ENCODE assay signal across 8 cellular contexts in the genomic region with DNA sequence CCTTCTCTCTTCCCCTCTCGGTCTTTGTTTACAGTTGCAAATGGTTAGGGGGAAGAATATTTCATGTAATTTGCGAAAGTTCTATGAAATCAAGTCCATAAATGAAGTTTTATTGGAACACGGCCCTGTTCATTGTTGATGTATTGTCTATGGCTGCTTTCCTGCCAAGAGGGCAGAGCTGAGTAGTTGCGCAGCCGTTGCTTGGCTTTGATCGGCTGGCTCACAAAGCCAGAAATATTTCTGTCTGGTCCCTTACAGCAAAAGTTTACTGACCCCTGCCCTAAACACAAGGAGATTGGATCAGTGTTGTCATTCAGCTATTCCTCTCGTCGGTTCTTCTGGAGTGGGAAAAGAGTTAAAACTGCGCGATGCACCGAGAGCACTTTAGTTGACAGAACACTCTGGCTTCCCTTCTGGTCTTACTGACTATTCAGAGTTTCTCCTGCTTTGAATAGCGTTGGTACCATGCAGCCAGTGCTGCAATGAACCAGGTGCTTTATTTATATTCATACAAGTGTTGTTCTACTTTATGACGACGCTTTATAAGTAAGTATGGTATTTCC. TPM values are rescaled to one million over a fixed set of nuclear protein-coding genes. Genes with fewer than 3 reads are reported as not detected.
DNase-seq lines count a peak whose midpoint lies in the region; ATAC-seq and TF ChIP-seq lines count a peak whose summit lies in the region.

No MANE protein-coding gene starts in this region.

- intact Hi-C loops in sigmoid colon (cut with DNase I) = no loop called here

- no peak for TF ChIP-seq EP300 in sigmoid colon (IDR thresholded peaks at IDR 0.05)

- H3K4me3 ChIP-seq in AG04449 (ENCODE audit: low read depth, low read length) (peak overlapping the region; percentile 78), astrocyte of the spinal cord (ENCODE audit: low read depth, low read length) (peak overlapping the region; percentile 84), iPS DF 6.9 (ENCODE audit: low read length) (peak overlapping the region; percentile 89), sigmoid colon (peak overlapping the region; percentile 86 to 93 (median 88))

- no CpG with 5 or more reads among the region's 14 CpGs for WGBS in iPS DF 6.9 (ENCODE audit: insufficient coverage, insufficient read length)
- 1 to 3% methylated on average over 14 of the region's 14 CpGs for WGBS in sigmoid colon, 2 donors

- H3K27me3 ChIP-seq in iPS DF 6.9 (ENCODE audit: control insufficient read depth, insufficient read depth, low read length) (no peaks in the 10 kb centered on the region), sigmoid colon (no peaks in the 10 kb centered on the region)

- TF ChIP-seq CTCF in AG04449 (IDR thresholded peaks at IDR 0.05; ENCODE audit: insufficient read depth, low read length, missing control alignments) (no peak), GM10266 (IDR thresholded peaks at IDR 0.05; ENCODE audit: control insufficient read depth, insufficient read depth, low read depth, missing control alignments) (peak; percentile 18), astrocyte of the spinal cord (IDR thresholded peaks at IDR 0.05; ENCODE audit: low read depth, low read length) (no peak), sigmoid colon (IDR thresholded peaks at IDR 0.05) (no peak)

- in situ Hi-C loops in astrocyte of the spinal cord (cut with HindIII; ENCODE audit: low sequenced_read_pairs) = no loop called here

- CTCF ChIA-PET in AG04449 (lab: Yijun Ruan, JAX) = interaction anchor here (0.8 kb wide), 1 partner anchor 12 kb away, joined by 3 read pairs; no protein-coding TSS in a partner anchor

- H3K36me3 ChIP-seq in iPS DF 6.9 (ENCODE audit: control insufficient read depth, insufficient read depth, low read length) (no peaks in the 10 kb centered on the region), sigmoid colon (no peaks in the 10 kb centered on the region)

- ATAC-seq in HG02870 (IDR thresholded peaks at IDR 0.05; ENCODE audit: unreplicated experiment) = peak; percentile 34

- POLR2A ChIA-PET in AG04449 (lab: Yijun Ruan, JAX) = interaction anchor here (1.1 kb wide), 1 partner anchor 99 kb away, joined by 3 read pairs; no protein-coding TSS in a partner anchor

- H3K9me3 ChIP-seq in iPS DF 6.9 (ENCODE audit: control insufficient read depth, insufficient read depth, low read length) (no peaks in the 10 kb centered on the region), sigmoid colon (no peaks in the 10 kb centered on the region)

- no peak for TF ChIP-seq POLR2A in sigmoid colon (IDR thresholded peaks at IDR 0.05)

- H3K4me1 ChIP-seq in iPS DF 6.9 (ENCODE audit: control insufficient read depth, insufficient read depth, low read length) (peaks cover 2% of the 10 kb centered on the region; the same call in 1 of the 2 replicates), sigmoid colon (peaks cover 0 to 47% (median 13%) of the 10 kb centered on the region in 4 donors)

- DNase-seq in AG04449 (ENCODE audit: low read depth, low spot score) (no peak), GM10266 (ENCODE audit: extremely low spot score) (no peak), NCI-H345 (lab: John Stamatoyannopoulos, UW) (peak; percentile 45), astrocyte of the spinal cord (ENCODE audit: low read depth, low spot score) (peak; percentile 65), iPS DF 6.9 (ENCODE audit: low read depth, low spot score) (no peak), sigmoid colon (no peak), RPMI8226 (no peak)

- H3K27ac ChIP-seq in iPS DF 6.9 (ENCODE audit: low read length) (no peak overlapping the region), sigmoid colon (peak overlapping the region; percentile 94 to 97 (median 94))

RNA-seq across cellular contexts. Expression of gene ZBTB40, which starts 0.8 kb away (rescaled TPM):
- 10 to 100 TPM; 14.3 to 22.2 (median 15.9) TPM for total RNA-seq in sigmoid colon
- polyA plus RNA-seq in sigmoid colon = 10 to 100 TPM in 1 of 3 donors, 1 to 10 TPM in 2; 1.8 to 10.3 (median 1.8) TPM

Comparison
In these comparisons a context has a peak if more than half of its experiments do, and no peak if none do; other contexts are left out.
1. DNase-seq: peak in NCI-H345 (single experiment) and astrocyte of the spinal cord (single experiment); none in AG04449 (single experiment), GM10266 (single experiment), iPS DF 6.9 (single experiment), sigmoid colon (single experiment) and RPMI8226 (single experiment).
2. Peak in every context shown above with its lines, with median percentiles within 50 percentile points of each other: H3K4me3 ChIP-seq.